ENCODE assay signal across 8 cellular contexts in the genomic region with DNA sequence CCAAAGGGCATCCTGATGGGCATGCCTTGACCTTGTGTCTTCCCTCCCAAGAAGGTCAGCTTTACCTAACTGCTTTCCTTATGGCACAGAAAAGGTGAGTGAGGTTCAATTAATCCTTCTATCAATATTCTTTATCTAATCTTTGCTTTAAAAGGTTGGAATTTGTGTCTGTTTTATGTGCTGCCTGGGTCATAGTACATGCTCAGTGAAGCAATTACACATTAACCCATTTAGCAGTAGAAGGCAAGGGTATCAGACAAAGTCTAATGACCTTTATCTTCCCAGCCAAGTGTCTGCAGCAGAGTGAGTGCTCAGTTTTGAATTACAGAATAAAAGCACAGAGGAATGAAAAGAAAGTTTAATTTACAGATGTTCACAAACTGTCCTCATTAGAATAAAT.
DNase-seq lines count a peak whose midpoint lies in the region; ATAC-seq and TF ChIP-seq lines count a peak whose summit lies in the region.
"Not testable (repeated sequence)": the region's sequence is repeated elsewhere in the genome, so short reads cannot be mapped to it uniquely, and the experiment has no call there.

No MANE protein-coding gene starts in this region.

- H3K9me3 Mint-ChIP-seq in Caco-2 (ENCODE audit: unreplicated experiment); activated CD4-positive, alpha-beta T cell treated with anti-CD3 and anti-CD28 coated beads for 36 hours (ENCODE audit: low read depth); activated T-cell treated with anti-CD3 and anti-CD28 coated beads, Interleukin-2, amount 50 U/mL, for 24 hours; activated naive CD4-positive, alpha-beta T cell treated with anti-CD3 and anti-CD28 coated beads, Interleukin-2, amount 50 U/mL, for 72 hours; dendritic cell treated with granulocyte-macrophage colony-stimulating factor and Interleukin-4, amounts not matched to agents 40 ng/mL and 50 ng/mL, for 4 days; memory B cell: not testable (repeated sequence)

- H3K27me3 ChIP-seq in Caco-2 (replicated peaks; ENCODE audit: control insufficient read depth, insufficient read depth, low read length); gastrocnemius medialis; thyroid gland: not testable (repeated sequence)

- peaks cover 22% of the 10 kb centered on the region for H3K4me1 Mint-ChIP-seq in Caco-2 (ENCODE audit: low read depth, unreplicated experiment)
- H3K4me1 Mint-ChIP-seq in activated CD4-positive, alpha-beta T cell treated with anti-CD3 and anti-CD28 coated beads for 36 hours: peaks cover 29% of the 10 kb centered on the region
- peaks cover 29% of the 10 kb centered on the region for H3K4me1 Mint-ChIP-seq in activated T-cell treated with anti-CD3 and anti-CD28 coated beads, Interleukin-2, amount 50 U/mL, for 24 hours (ENCODE audit: low read depth)
- H3K4me1 Mint-ChIP-seq in dendritic cell treated with granulocyte-macrophage colony-stimulating factor and Interleukin-4, amounts not matched to agents 40 ng/mL and 50 ng/mL, for 4 days (ENCODE audit: low read depth): peaks cover 17% of the 10 kb centered on the region
- H3K4me1 Mint-ChIP-seq in memory B cell: not testable (repeated sequence)

- not testable (repeated sequence) for H3K27me3 Mint-ChIP-seq in Caco-2 (ENCODE audit: insufficient read depth, unreplicated experiment); activated CD4-positive, alpha-beta T cell treated with anti-CD3 and anti-CD28 coated beads for 36 hours; activated T-cell treated with anti-CD3 and anti-CD28 coated beads, Interleukin-2, amount 50 U/mL, for 24 hours; dendritic cell treated with granulocyte-macrophage colony-stimulating factor and Interleukin-4, amounts not matched to agents 40 ng/mL and 50 ng/mL, for 4 days; memory B cell

- H3K4me3 Mint-ChIP-seq in Caco-2 (ENCODE audit: unreplicated experiment): peak overlapping the region; percentile 31
- not testable (repeated sequence) for H3K4me3 Mint-ChIP-seq in activated CD4-positive, alpha-beta T cell treated with anti-CD3 and anti-CD28 coated beads for 36 hours; activated T-cell treated with anti-CD3 and anti-CD28 coated beads, Interleukin-2, amount 50 U/mL, for 24 hours; dendritic cell treated with granulocyte-macrophage colony-stimulating factor and Interleukin-4, amounts not matched to agents 40 ng/mL and 50 ng/mL, for 4 days; memory B cell

- POLR2A ChIA-PET in Caco-2 (lab: Charles Lee); activated CD4-positive, alpha-beta T cell treated with anti-CD3 and anti-CD28 coated beads for 36 hours (lab: Charles Lee): not testable (repeated sequence)

- intact Hi-C loops in Caco-2 (cut with micrococcal nuclease; ENCODE audit: unreplicated experiment); dendritic cell treated with granulocyte-macrophage colony-stimulating factor and Interleukin-4, amounts not matched to agents 40 ng/mL and 50 ng/mL, for 4 days (cut with micrococcal nuclease); gastrocnemius medialis (cut with DNase I; ENCODE audit: low total_unique reads); thyroid gland (cut with DNase I): not testable (repeated sequence)
- intact Hi-C loops in activated CD4-positive, alpha-beta T cell treated with anti-CD3 and anti-CD28 coated beads for 36 hours (cut with DNase I, micrococcal nuclease): loop anchor here in 1 of 2 experiments (5.0 kb wide), 1 partner anchor 61 kb away; the partner anchor contains the start of gene ARL6IP1

- DNase-seq in Caco-2: peak in 1 of 2 experiments; percentile 7
- DNase-seq in activated CD4-positive, alpha-beta T cell treated with anti-CD3 and anti-CD28 coated beads for 36 hours; activated T-cell treated with anti-CD3 and anti-CD28 coated beads, Interleukin-2, amount 50 U/mL, for 24 hours; activated naive CD4-positive, alpha-beta T cell treated with anti-CD3 and anti-CD28 coated beads, Interleukin-2, amount 50 U/mL, for 72 hours (ENCODE audit: low spot score in 2 of 2); memory B cell (ENCODE audit: low spot score in 2 of 2); gastrocnemius medialis; thyroid gland: not testable (repeated sequence)

- not testable (repeated sequence) for BruUV-seq in Caco-2 (replicated peaks; lab: Mats Ljungman, UMichigan)

- not testable (repeated sequence) for H3K4me1 ChIP-seq in Caco-2, gastrocnemius medialis
- H3K4me1 ChIP-seq in thyroid gland: peaks cover 7 to 13% of the 10 kb centered on the region in 2 donors

- in situ Hi-C loops in gastrocnemius medialis (cut with MboI; ENCODE audit: low sequenced_read_pairs in 4 of 4): not testable (repeated sequence)

- not testable (repeated sequence) for H3K9me3 ChIP-seq in Caco-2, gastrocnemius medialis, thyroid gland

- not testable (repeated sequence) for TF ChIP-seq CTCF in Caco-2 (IDR thresholded peaks at IDR 0.05; ENCODE audit: insufficient read depth in 1 of 2, low read depth in 1 of 2, low read length in 1 of 2, severe bottlenecking in 1 of 2, unreplicated experiment in 1 of 2); gastrocnemius medialis (IDR thresholded peaks at IDR 0.05 in 4 of 5, conservative IDR thresholded peaks at IDR 0.05 in 1 of 5); thyroid gland (IDR thresholded peaks at IDR 0.05)

- H3K27ac ChIP-seq in gastrocnemius medialis (peak overlapping the region in 3 of 4 donors; percentile 17 to 49 (median 30)), thyroid gland (peak overlapping the region in 2 of 3 donors; percentile 17 to 62)

- CTCF ChIA-PET in Caco-2 (lab: Charles Lee); activated CD4-positive, alpha-beta T cell treated with anti-CD3 and anti-CD28 coated beads for 36 hours (lab: Charles Lee): not testable (repeated sequence)

- not testable (repeated sequence) for H3K4me3 ChIP-seq in Caco-2 (ENCODE audit: low read depth, low read length); gastrocnemius medialis; thyroid gland (replicated peaks in 1 of 3)

- ATAC-seq in activated CD4-positive, alpha-beta T cell treated with anti-CD3 and anti-CD28 coated beads for 36 hours; activated naive CD4-positive, alpha-beta T cell treated with anti-CD3 and anti-CD28 coated beads, Interleukin-2, amount 50 U/mL, for 72 hours; memory B cell (ENCODE audit: low read depth); gastrocnemius medialis: not testable (repeated sequence)

- not testable (repeated sequence) for H3K36me3 ChIP-seq in Caco-2 (ENCODE audit: control insufficient read depth, insufficient read depth, low read length)
- H3K36me3 ChIP-seq in gastrocnemius medialis: peaks cover 0 to 51% of the 10 kb centered on the region in 2 donors
- H3K36me3 ChIP-seq in thyroid gland: peaks cover 11 to 17% of the 10 kb centered on the region in 2 donors

- not testable (repeated sequence) for H3K27ac Mint-ChIP-seq in Caco-2 (ENCODE audit: unreplicated experiment)
- H3K27ac Mint-ChIP-seq in activated CD4-positive, alpha-beta T cell treated with anti-CD3 and anti-CD28 coated beads for 36 hours: peak overlapping the region; percentile 73
- peak overlapping the region; percentile 82 for H3K27ac Mint-ChIP-seq in activated T-cell treated with anti-CD3 and anti-CD28 coated beads, Interleukin-2, amount 50 U/mL, for 24 hours
- peak overlapping the region; percentile 66 to 81 for H3K27ac Mint-ChIP-seq in activated naive CD4-positive, alpha-beta T cell treated with anti-CD3 and anti-CD28 coated beads, Interleukin-2, amount 50 U/mL, for 72 hours
- peak overlapping the region; percentile 11 for H3K27ac Mint-ChIP-seq in dendritic cell treated with granulocyte-macrophage colony-stimulating factor and Interleukin-4, amounts not matched to agents 40 ng/mL and 50 ng/mL, for 4 days
- H3K27ac Mint-ChIP-seq in memory B cell: peak overlapping the region; percentile 51

- TF ChIP-seq POLR2A in gastrocnemius medialis (IDR thresholded peaks at IDR 0.05); thyroid gland (IDR thresholded peaks at IDR 0.05): not testable (repeated sequence)

- peaks cover 55% of the 10 kb centered on the region for H3K36me3 Mint-ChIP-seq in Caco-2 (ENCODE audit: insufficient read depth, unreplicated experiment)
- peaks cover 41% of the 10 kb centered on the region for H3K36me3 Mint-ChIP-seq in activated CD4-positive, alpha-beta T cell treated with anti-CD3 and anti-CD28 coated beads for 36 hours (ENCODE audit: low read depth)
- H3K36me3 Mint-ChIP-seq in activated T-cell treated with anti-CD3 and anti-CD28 coated beads, Interleukin-2, amount 50 U/mL, for 24 hours (ENCODE audit: low read depth): peaks cover 85% of the 10 kb centered on the region
- H3K36me3 Mint-ChIP-seq in activated naive CD4-positive, alpha-beta T cell treated with anti-CD3 and anti-CD28 coated beads, Interleukin-2, amount 50 U/mL, for 72 hours: peaks cover 9 to 12% of the 10 kb centered on the region in 2 donors
- peaks cover 91% of the 10 kb centered on the region for H3K36me3 Mint-ChIP-seq in dendritic cell treated with granulocyte-macrophage colony-stimulating factor and Interleukin-4, amounts not matched to agents 40 ng/mL and 50 ng/mL, for 4 days (ENCODE audit: low read depth)
- H3K36me3 Mint-ChIP-seq in memory B cell: peaks cover 23% of the 10 kb centered on the region
